18 cellular contexts compared by ENCODE assay signal in genomic region chr20:1912056-1912455, GRCh38. TPM values are rescaled to one million over a fixed set of nuclear protein-coding genes. Genes with fewer than 3 reads are reported as not detected.
DNase-seq lines count a peak whose midpoint lies in the region; ATAC-seq and TF ChIP-seq lines count a peak whose summit lies in the region.
"Had no signal": no experiment of that assay in that cellular context is flagged by ENCODE, and none has a peak within 500 bp of the region (broad histone marks: within the 10 kb centered on the region; RNA-seq: fewer than 3 reads in every experiment).

No MANE protein-coding gene starts in this region.

- no peaks in the 10 kb centered on the region for H3K9me3 ChIP-seq in MG63
- H3K9me3 ChIP-seq: lower lobe of right lung, vagina had no signal

- H3K27me3 ChIP-seq in MG63: no peaks in the 10 kb centered on the region
- H3K27me3 ChIP-seq: vagina had no signal

- H3K9me3 Mint-ChIP-seq in brain (no peaks in the 10 kb centered on the region), WTC11 (peaks cover 8% of the 10 kb centered on the region)

- peak overlapping the region; percentile 11 to 88 (median 70) for H3K27ac Mint-ChIP-seq in brain
- no peak overlapping the region for H3K27ac Mint-ChIP-seq in WTC11

- peak; percentile 61 for ATAC-seq in Right ventricle myocardium inferior
- no peak for ATAC-seq in WTC11
- ATAC-seq: lower lobe of right lung had no signal

- intact Hi-C loops in Right ventricle myocardium inferior (cut with DNase I): no loop called here

- H3K4me1 Mint-ChIP-seq in brain (peaks cover 9% of the 10 kb centered on the region), WTC11 (peaks cover 4% of the 10 kb centered on the region)

- peaks cover 19% of the 10 kb centered on the region for H3K36me3 ChIP-seq in MG63

- DNase-seq in NCI-H2227 treated with DMSO at 0.1 percent for 48 hours (lab: John Stamatoyannopoulos, UW) (peak; percentile 12), Right ventricle myocardium inferior (ENCODE audit: missing footprints) (no peak), occipital lobe (lab: John Stamatoyannopoulos, UW) (peak; percentile 59), NCI-H226 (no peak), SW 1271 (lab: John Stamatoyannopoulos, UW) (no peak), MG63 (no peak), WTC11 (ENCODE audit: low spot score) (no peak)
- DNase-seq: activated CD4-positive, alpha-beta T cell treated with anti-CD3 and anti-CD28 coated beads, Interleukin-2, amount 50 U/mL, for 48 hours; activated gamma-delta T cell treated with Interleukin-2 at 50 U/mL for 16 hours; cerebellar nuclear complex; DMS 273 treated with DMSO at 0.1 percent for 48 hours; effector memory CD4-positive, alpha-beta T cell; lower lobe of right lung; SHP77; stimulated activated CD4-positive, alpha-beta T cell treated with anti-CD3 and anti-CD28 coated beads, Interleukin-15, amount 100 ng/mL, for 24 hours; T-helper 1 cell had no signal

- H3K36me3 Mint-ChIP-seq in brain (peaks cover 20% of the 10 kb centered on the region), WTC11 (peaks cover 14% of the 10 kb centered on the region)

- peak overlapping the region in 2 of 5 experiments; percentile 33 to 53 for H3K4me3 Mint-ChIP-seq in brain
- H3K4me3 Mint-ChIP-seq in WTC11: no peak overlapping the region

- POLR2A ChIA-PET in WTC11 (lab: Charles Lee): no interaction called here

- H3K4me3 ChIP-seq in MG63: no peak overlapping the region
- H3K4me3 ChIP-seq: lower lobe of right lung, vagina had no signal

- H3K27me3 Mint-ChIP-seq in brain: no peaks in the 10 kb centered on the region
- no peaks in the 10 kb centered on the region for H3K27me3 Mint-ChIP-seq in WTC11 (ENCODE audit: low read depth)

- TF ChIP-seq CTCF in brain (conservative IDR thresholded peaks at IDR 0.05) (no peak), WTC11 (IDR thresholded peaks at IDR 0.05) (no peak)

- CTCF ChIA-PET in WTC11 (lab: Charles Lee): interaction anchor here (1.1 kb wide), 1 partner anchor 11 kb away, joined by 3 read pairs; no protein-coding TSS in a partner anchor

TF ChIP-seq in WTC11, 78 proteins besides CTCF, POLR2A, EP300 and RAD21:
- TF ChIP-seq SMAD3 (CRISPR knock-in tag; IDR thresholded peaks at IDR 0.05; ENCODE audit: borderline replicate concordance) (no peak), HMGA2 (CRISPR knock-in tag; IDR thresholded peaks at IDR 0.05) (no peak), STAT6 (CRISPR knock-in tag; conservative IDR thresholded peaks at IDR 0.05; ENCODE audit: low read depth) (no peak), NR2C2 (CRISPR knock-in tag; IDR thresholded peaks at IDR 0.05) (no peak), ZNF671 (CRISPR knock-in tag; IDR thresholded peaks at IDR 0.05) (no peak), TCF7 (CRISPR knock-in tag; IDR thresholded peaks at IDR 0.05; ENCODE audit: low read depth) (no peak), GRHL2 (CRISPR knock-in tag; IDR thresholded peaks at IDR 0.05; ENCODE audit: insufficient replicate concordance, severe bottlenecking) (no peak), GABPB1 (CRISPR knock-in tag; IDR thresholded peaks at IDR 0.05) (no peak), CREM (CRISPR knock-in tag; IDR thresholded peaks at IDR 0.05) (no peak), E2F5 (CRISPR knock-in tag; IDR thresholded peaks at IDR 0.05) (no peak), SMAD4 (CRISPR knock-in tag; IDR thresholded peaks at IDR 0.05) (no peak), NFATC4 (CRISPR knock-in tag; IDR thresholded peaks at IDR 0.05) (no peak), PRDM15 (CRISPR knock-in tag; IDR thresholded peaks at IDR 0.05) (no peak), ERG (CRISPR knock-in tag; IDR thresholded peaks at IDR 0.05) (no peak)
TF ChIP-seq in WTC11: peak in this region for 0.

RNA-seq across cellular contexts. Expression of gene SIRPA, which starts 16.8 kb away (rescaled TPM):
- 71.6 TPM for polyA plus RNA-seq in brain (ENCODE audit: insufficient read depth, low read depth, low replicate concordance)
- total RNA-seq in Right ventricle myocardium inferior (20.9 TPM), occipital lobe (3.9 TPM), WTC11 (2021) (5.9 to 8.9 TPM (median 6.7 TPM) in 3 replicates)
- 37.7 and 38.1 TPM in 2 replicates for total RNA-seq in MG63 (2014; rRNA removed; shearing (Covaris generic); ENCODE audit: low replicate concordance)

Comparison
In these comparisons a context has a peak if more than half of its experiments do, and no peak if none do; other contexts are left out.
1. DNase-seq: peak in NCI-H2227 treated with DMSO at 0.1 percent for 48 hours (single experiment) and occipital lobe (single experiment); none in Right ventricle myocardium inferior (single experiment), NCI-H226 (single experiment), SW 1271 (0 of 2), MG63 (single experiment) and WTC11 (single experiment).